In the genomic region with DNA sequence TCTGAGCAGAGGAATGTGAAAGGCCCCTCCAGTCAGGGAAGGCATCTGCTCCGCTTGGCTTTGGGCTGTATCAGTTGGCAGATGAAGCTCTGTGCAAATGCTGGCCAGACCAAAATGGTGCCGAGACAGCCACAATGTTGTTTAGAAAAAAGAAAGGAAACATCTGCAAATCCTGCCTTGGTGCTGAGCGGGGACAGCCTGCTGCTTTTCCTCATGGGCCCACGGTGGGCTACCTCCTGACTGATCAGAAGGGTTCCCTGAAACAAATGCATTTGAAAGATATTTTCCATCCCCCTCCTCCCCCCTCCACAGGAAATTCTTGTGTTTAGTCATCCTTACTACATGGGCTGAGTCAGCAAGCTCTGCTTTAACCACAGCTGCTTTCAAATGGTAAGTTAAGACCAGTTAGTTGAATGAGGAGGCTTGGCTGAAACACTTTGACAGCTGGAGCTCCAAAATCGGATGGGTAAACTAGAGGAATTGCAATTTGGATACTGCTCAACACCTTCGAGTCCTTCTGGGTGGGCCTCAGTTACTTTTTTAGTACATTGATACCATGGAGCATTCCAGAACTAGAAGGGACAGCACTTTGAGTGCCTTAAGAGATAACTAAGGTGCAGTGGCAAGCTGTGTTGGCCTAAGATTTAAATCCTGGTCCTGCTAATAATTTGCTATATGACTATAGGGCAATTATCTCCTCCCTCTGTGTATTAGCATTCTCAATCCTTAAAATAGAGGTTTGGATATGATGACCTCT, we compare ENCODE assay signal across 8 cellular contexts. TPM values are rescaled to one million over a fixed set of nuclear protein-coding genes. Genes with fewer than 3 reads are reported as not detected.
DNase-seq lines count a peak whose midpoint lies in the region; ATAC-seq and TF ChIP-seq lines count a peak whose summit lies in the region.

No MANE protein-coding gene starts in this region.

- POLR2A ChIA-PET in CD8-positive, alpha-beta T cell (lab: Charles Lee) = no interaction called here

- no peaks in the 10 kb centered on the region for H3K9me3 Mint-ChIP-seq in natural killer cell treated with Interleukin-12 subunit alpha and Interleukin-12 subunit beta and Interleukin-15 and Interleukin-18, amount 100 ng/mL, for 72 hours
- H3K9me3 Mint-ChIP-seq in CD8-positive, alpha-beta T cell = no peaks in the 10 kb centered on the region

- H3K27me3 ChIP-seq in HUES64 (ENCODE audit: insufficient read depth, low read length) (no peaks in the 10 kb centered on the region), adipocyte (replicated peaks; ENCODE audit: control insufficient read depth, insufficient read depth, low read length) (no peaks in the 10 kb centered on the region), suprapubic skin (no peaks in the 10 kb centered on the region), vagina (no peaks in the 10 kb centered on the region)
- H3K27me3 ChIP-seq in CD8-positive, alpha-beta T cell (ENCODE audit: insufficient read depth, low read length) = no peaks in the 10 kb centered on the region

- DNase-seq in adipocyte (ENCODE audit: low read depth) (peak; percentile 75), suprapubic skin (ENCODE audit: low spot score in 2 of 2) (no peak), vagina (ENCODE audit: extremely low spot score in 2 of 2) (no peak)
- no peak for DNase-seq in natural killer cell treated with Interleukin-12 subunit alpha and Interleukin-12 subunit beta and Interleukin-15 and Interleukin-18, amount 100 ng/mL, for 72 hours (ENCODE audit: low spot score)
- DNase-seq in CD8-positive, alpha-beta T cell = no peak

- no peak for TF ChIP-seq POLR2A in suprapubic skin (IDR thresholded peaks at IDR 0.05)
- TF ChIP-seq POLR2A in vagina (IDR thresholded peaks at IDR 0.05) = no peak

- intact Hi-C loops in vagina (cut with DNase I) = no loop called here
- intact Hi-C loops in CD8-positive, alpha-beta T cell (cut with DNase I, micrococcal nuclease) = no loop called here

- peaks cover 17% of the 10 kb centered on the region for H3K4me1 ChIP-seq in HUES64 (ENCODE audit: insufficient read depth, low read length)
- peaks cover 32% of the 10 kb centered on the region for H3K4me1 ChIP-seq in adipocyte (ENCODE audit: control insufficient read depth, insufficient read depth, low read length)
- H3K4me1 ChIP-seq in suprapubic skin = peaks cover 16% of the 10 kb centered on the region
- peaks cover 8% of the 10 kb centered on the region for H3K4me1 ChIP-seq in vagina
- H3K4me1 ChIP-seq in CD8-positive, alpha-beta T cell (ENCODE audit: insufficient read depth, low read length) = no peaks in the 10 kb centered on the region

- TF ChIP-seq CTCF in suprapubic skin (IDR thresholded peaks at IDR 0.05) (no peak), vagina (IDR thresholded peaks at IDR 0.05) (no peak)
- TF ChIP-seq CTCF in CD8-positive, alpha-beta T cell (IDR thresholded peaks at IDR 0.05) = no peak

- H3K4me3 ChIP-seq in HUES64 (ENCODE audit: low read length) = no peak overlapping the region
- H3K4me3 ChIP-seq in adipocyte (ENCODE audit: low read length) = peak overlapping the region; percentile 56
- H3K4me3 ChIP-seq in suprapubic skin = no peak overlapping the region
- H3K4me3 ChIP-seq in vagina = no peak overlapping the region
- H3K4me3 ChIP-seq in CD8-positive, alpha-beta T cell (ENCODE audit: low read depth, low read length) = no peak overlapping the region

- WGBS in HUES64 = 40% methylated on average over 6 of the region's 6 CpGs
- 48% methylated on average over 5 of the region's 6 CpGs for WGBS in suprapubic skin

- CTCF ChIA-PET in CD8-positive, alpha-beta T cell (lab: Charles Lee) = no interaction called here

- H3K27ac Mint-ChIP-seq in natural killer cell treated with Interleukin-12 subunit alpha and Interleukin-12 subunit beta and Interleukin-15 and Interleukin-18, amount 100 ng/mL, for 72 hours = no peak overlapping the region
- H3K27ac Mint-ChIP-seq in CD8-positive, alpha-beta T cell = no peak overlapping the region

- H3K9ac ChIP-seq in HUES64 (ENCODE audit: low read depth, low read length) (peak overlapping the region; percentile 63; the same call in 1 of the 2 replicates), adipocyte (ENCODE audit: low read length) (no peak overlapping the region)

- peak overlapping the region; percentile 88 for H3K27ac ChIP-seq in HUES64 (ENCODE audit: low read depth, low read length)
- no peak overlapping the region for H3K27ac ChIP-seq in suprapubic skin
- H3K27ac ChIP-seq in vagina = no peak overlapping the region
- no peak overlapping the region for H3K27ac ChIP-seq in CD8-positive, alpha-beta T cell (ENCODE audit: low read depth, low read length)

- ATAC-seq in GM18498 (IDR thresholded peaks at IDR 0.05; ENCODE audit: unreplicated experiment) = peak; percentile 93
- peak; percentile 88 for ATAC-seq in GM21576 (IDR thresholded peaks at IDR 0.05; ENCODE audit: unreplicated experiment)
- peak; percentile 77 to 81 for ATAC-seq in natural killer cell treated with Interleukin-12 subunit alpha and Interleukin-12 subunit beta and Interleukin-15 and Interleukin-18, amount 100 ng/mL, for 72 hours
- no peak for ATAC-seq in CD8-positive, alpha-beta T cell

- H3K4me1 Mint-ChIP-seq in natural killer cell treated with Interleukin-12 subunit alpha and Interleukin-12 subunit beta and Interleukin-15 and Interleukin-18, amount 100 ng/mL, for 72 hours (ENCODE audit: low read depth in 2 of 2) = peaks cover 0 to 6% of the 10 kb centered on the region in 2 donors
- H3K4me1 Mint-ChIP-seq in CD8-positive, alpha-beta T cell (ENCODE audit: low read depth) = no peaks in the 10 kb centered on the region

- H3K9me3 ChIP-seq in HUES64 (ENCODE audit: insufficient read depth, low read depth, low read length) = no peaks in the 10 kb centered on the region
- no peaks in the 10 kb centered on the region for H3K9me3 ChIP-seq in adipocyte (ENCODE audit: control insufficient read depth, low read length)
- no peaks in the 10 kb centered on the region for H3K9me3 ChIP-seq in suprapubic skin
- no peaks in the 10 kb centered on the region for H3K9me3 ChIP-seq in vagina
- H3K9me3 ChIP-seq in CD8-positive, alpha-beta T cell (ENCODE audit: low read length) = no peaks in the 10 kb centered on the region

- TF ChIP-seq EP300 in suprapubic skin (IDR thresholded peaks at IDR 0.05) = no peak

- H3K36me3 Mint-ChIP-seq in natural killer cell treated with Interleukin-12 subunit alpha and Interleukin-12 subunit beta and Interleukin-15 and Interleukin-18, amount 100 ng/mL, for 72 hours = no peaks in the 10 kb centered on the region
- H3K36me3 Mint-ChIP-seq in CD8-positive, alpha-beta T cell = no peaks in the 10 kb centered on the region

- peaks cover 7 to 22% of the 10 kb centered on the region in 2 donors for H3K27me3 Mint-ChIP-seq in natural killer cell treated with Interleukin-12 subunit alpha and Interleukin-12 subunit beta and Interleukin-15 and Interleukin-18, amount 100 ng/mL, for 72 hours
- H3K27me3 Mint-ChIP-seq in CD8-positive, alpha-beta T cell (ENCODE audit: low read depth) = peaks cover 2% of the 10 kb centered on the region

- H3K36me3 ChIP-seq in HUES64 (ENCODE audit: insufficient read depth, low read length) = no peaks in the 10 kb centered on the region
- no peaks in the 10 kb centered on the region for H3K36me3 ChIP-seq in adipocyte (ENCODE audit: control insufficient read depth, insufficient read depth, low read length, severe bottlenecking)
- no peaks in the 10 kb centered on the region for H3K36me3 ChIP-seq in suprapubic skin
- H3K36me3 ChIP-seq in vagina = no peaks in the 10 kb centered on the region
- no peaks in the 10 kb centered on the region for H3K36me3 ChIP-seq in CD8-positive, alpha-beta T cell (ENCODE audit: insufficient read depth, low read length)

- H3K4me3 Mint-ChIP-seq in natural killer cell treated with Interleukin-12 subunit alpha and Interleukin-12 subunit beta and Interleukin-15 and Interleukin-18, amount 100 ng/mL, for 72 hours = peak overlapping the region; percentile 17
- H3K4me3 Mint-ChIP-seq in CD8-positive, alpha-beta T cell = no peak overlapping the region

RNA-seq across cellular contexts. Expression of a gene that starts 36.0 kb away (rescaled TPM):
- 0.65 TPM for polyA plus RNA-seq in HUES64 (2013, experiment 1 of 2)
- 0.76 TPM for polyA plus RNA-seq in HUES64 (2013, experiment 2 of 2)
- total RNA-seq in natural killer cell treated with Interleukin-12 subunit alpha and Interleukin-12 subunit beta and Interleukin-15 and Interleukin-18, amount 100 ng/mL, for 72 hours = not detected
- total RNA-seq in suprapubic skin (not detected), vagina (not detected)
- total RNA-seq in CD8-positive, alpha-beta T cell = not detected
